ENCODE assay signal across 1 cellular context in genomic region chr16:84537431-84538151, GRCh38.
A peak's percentile ranks its signal among the peaks of the same experiment; 100 is the strongest.
TF ChIP-seq lines count a peak whose summit lies in the region.

No MANE protein-coding gene starts in this region.

TF ChIP-seq in K562, 482 proteins besides CTCF, POLR2A, EP300 and RAD21 (continued from another document and continues in another):
- peak; percentile 45; the same call in 1 of the 2 replicates for TF ChIP-seq CLOCK (CRISPR knock-in tag; IDR thresholded peaks at IDR 0.05; ENCODE audit: borderline replicate concordance)
- no peak for TF ChIP-seq ID3 (CRISPR knock-in tag; IDR thresholded peaks at IDR 0.05)
- TF ChIP-seq ID3 (tag; IDR thresholded peaks at IDR 0.05), result peak; percentile 79
- TF ChIP-seq PHB (CRISPR knock-in tag; IDR thresholded peaks at IDR 0.05), result no peak
- peak in 1 of 3 experiments; percentile 45 for TF ChIP-seq YY1 (IDR thresholded peaks at IDR 0.05; ENCODE audit: borderline replicate concordance in 1 of 3, control insufficient read depth in 1 of 3, extremely low read depth in 1 of 3, insufficient read depth in 3 of 3, insufficient read length in 1 of 3, insufficient replicate concordance in 2 of 3, low read depth in 1 of 3, low read length in 2 of 3)
- TF ChIP-seq E2F8 (IDR thresholded peaks at IDR 0.05; ENCODE audit: low read depth, partially characterized antibody), result peak; percentile 14
- 0 out of 2 replicates have a peak, but pooled peaks have one; percentile 40 for TF ChIP-seq KLF13 (tag; IDR thresholded peaks at IDR 0.05; ENCODE audit: borderline replicate concordance, low read depth)
- peak; percentile 48; the same call in 1 of the 2 replicates for TF ChIP-seq MAFK (IDR thresholded peaks at IDR 0.05; ENCODE audit: low read length)
- peak; percentile 90 for TF ChIP-seq ZNF263 (CRISPR knock-in tag; IDR thresholded peaks at IDR 0.05; ENCODE audit: borderline replicate concordance)
- peak; percentile 80 for TF ChIP-seq BRD9 (IDR thresholded peaks at IDR 0.05; ENCODE audit: low read depth, partially characterized antibody)
- no peak for TF ChIP-seq SUPT5H (IDR thresholded peaks at IDR 0.05)
- TF ChIP-seq JUN (IDR thresholded peaks at IDR 0.05; ENCODE audit: borderline replicate concordance, low read depth, low read length), result no peak
- 0 out of 2 replicates have a peak, but pooled peaks have one; percentile 43 for TF ChIP-seq JUN (CRISPR knock-in tag; IDR thresholded peaks at IDR 0.05; ENCODE audit: borderline replicate concordance)
- no peak for TF ChIP-seq KAT2B (IDR thresholded peaks at IDR 0.05; ENCODE audit: low read depth, low read length)
- no peak for TF ChIP-seq FOXK1 (CRISPR knock-in tag; IDR thresholded peaks at IDR 0.05; ENCODE audit: borderline replicate concordance)
- peak; percentile 49; the same call in 1 of the 2 replicates for TF ChIP-seq CREM (IDR thresholded peaks at IDR 0.05; ENCODE audit: low read depth)
- peak; percentile 52 for TF ChIP-seq MTA2 (IDR thresholded peaks at IDR 0.05; ENCODE audit: low read depth)
- TF ChIP-seq ETV5 (CRISPR knock-in tag; IDR thresholded peaks at IDR 0.05; ENCODE audit: low read depth), result peak; percentile 92
- TF ChIP-seq OTX1 (CRISPR knock-in tag; IDR thresholded peaks at IDR 0.05), result no peak
- peak; percentile 91 for TF ChIP-seq ZNF589 (CRISPR knock-in tag; IDR thresholded peaks at IDR 0.05; ENCODE audit: low read depth)
- TF ChIP-seq ATF1 (CRISPR knock-in tag; IDR thresholded peaks at IDR 0.05), result no peak
- peak; percentile 78 for TF ChIP-seq ATF1 (tag; IDR thresholded peaks at IDR 0.05)
- peak in 1 of 2 experiments; percentile 71; a peak in 1 of 4 replicates for TF ChIP-seq MAZ (CRISPR knock-in tag; conservative IDR thresholded peaks at IDR 0.05 in 1 of 2, IDR thresholded peaks at IDR 0.05 in 1 of 2)
- TF ChIP-seq TFAP4 (CRISPR knock-in tag; IDR thresholded peaks at IDR 0.05; ENCODE audit: borderline replicate concordance), result peak; percentile 9; the same call in 1 of the 2 replicates
- no peak for TF ChIP-seq ZKSCAN3 (CRISPR knock-in tag; IDR thresholded peaks at IDR 0.05)
- no peak for TF ChIP-seq BHLHE40 (IDR thresholded peaks at IDR 0.05; ENCODE audit: low read length)
- TF ChIP-seq EP400 (IDR thresholded peaks at IDR 0.05), result peak; percentile 64
- TF ChIP-seq POLR2G (IDR thresholded peaks at IDR 0.05; ENCODE audit: low read depth, low read length), result 0 out of 2 replicates have a peak, but pooled peaks have one; percentile 17
- peak; percentile 55 for TF ChIP-seq HDAC2 (IDR thresholded peaks at IDR 0.05)
- no peak for TF ChIP-seq ESRRB (CRISPR knock-in tag; IDR thresholded peaks at IDR 0.05; ENCODE audit: borderline replicate concordance)
- no peak for TF ChIP-seq ZBTB43 (CRISPR knock-in tag; IDR thresholded peaks at IDR 0.05)
- peak; percentile 84 for TF ChIP-seq CHD4 (IDR thresholded peaks at IDR 0.05; ENCODE audit: insufficient read depth, insufficient replicate concordance, low read depth, low read length, poor library complexity, severe bottlenecking)
- TF ChIP-seq HSF4 (CRISPR knock-in tag; IDR thresholded peaks at IDR 0.05; ENCODE audit: borderline replicate concordance), result 0 out of 2 replicates have a peak, but pooled peaks have one; percentile 47
- no peak for TF ChIP-seq CREB5 (CRISPR knock-in tag; IDR thresholded peaks at IDR 0.05)
- TF ChIP-seq ETS1 (conservative IDR thresholded peaks at IDR 0.05; ENCODE audit: control insufficient read depth, low read depth, low read length), result no peak
- TF ChIP-seq MYNN (IDR thresholded peaks at IDR 0.05), result no peak
- TF ChIP-seq MYNN (CRISPR knock-in tag; IDR thresholded peaks at IDR 0.05), result no peak
- 0 out of 4 replicates have a peak, but pooled peaks of 1 of the 2 experiments have one; percentile 54 for TF ChIP-seq MNT (conservative IDR thresholded peaks at IDR 0.05)
- no peak for TF ChIP-seq KDM4B (IDR thresholded peaks at IDR 0.05; ENCODE audit: borderline replicate concordance in 2 of 2, low read depth in 1 of 2)
- TF ChIP-seq KDM5B (IDR thresholded peaks at IDR 0.05; ENCODE audit: insufficient replicate concordance, low read depth, low read length), result peak; percentile 20
- no peak; the same call in 1 of the 2 replicates for TF ChIP-seq SP1 (CRISPR knock-in tag; IDR thresholded peaks at IDR 0.05)
- TF ChIP-seq ZBTB7A (IDR thresholded peaks at IDR 0.05; ENCODE audit: borderline replicate concordance, control insufficient read depth, low read depth, low read length), result peak; percentile 81
- peak; percentile 95 for TF ChIP-seq ETV1 (tag; conservative IDR thresholded peaks at IDR 0.05; ENCODE audit: low read depth)
- TF ChIP-seq CCNT2 (IDR thresholded peaks at IDR 0.05; ENCODE audit: borderline replicate concordance, extremely low read depth, insufficient read length, low read depth, low read length), result peak; percentile 62
- peak; percentile 73; the same call in 1 of the 2 replicates for TF ChIP-seq GATAD2B (IDR thresholded peaks at IDR 0.05; ENCODE audit: borderline replicate concordance)
- no peak for TF ChIP-seq ZNF766 (CRISPR knock-in tag; conservative IDR thresholded peaks at IDR 0.05)
- TF ChIP-seq E2F6 (IDR thresholded peaks at IDR 0.05; ENCODE audit: borderline replicate concordance in 1 of 2, extremely low read depth in 1 of 2, insufficient read depth in 1 of 2, insufficient read length in 1 of 2, low read depth in 1 of 2, low read length in 1 of 2, poor library complexity in 1 of 2, severe bottlenecking in 1 of 2), result no peak
- peak; percentile 68 to 79 for TF ChIP-seq KDM1A (IDR thresholded peaks at IDR 0.05)
- TF ChIP-seq NFE2 (IDR thresholded peaks at IDR 0.05; ENCODE audit: low read depth), result 0 out of 2 replicates have a peak, but pooled peaks have one; percentile 8
